In the genomic region with DNA sequence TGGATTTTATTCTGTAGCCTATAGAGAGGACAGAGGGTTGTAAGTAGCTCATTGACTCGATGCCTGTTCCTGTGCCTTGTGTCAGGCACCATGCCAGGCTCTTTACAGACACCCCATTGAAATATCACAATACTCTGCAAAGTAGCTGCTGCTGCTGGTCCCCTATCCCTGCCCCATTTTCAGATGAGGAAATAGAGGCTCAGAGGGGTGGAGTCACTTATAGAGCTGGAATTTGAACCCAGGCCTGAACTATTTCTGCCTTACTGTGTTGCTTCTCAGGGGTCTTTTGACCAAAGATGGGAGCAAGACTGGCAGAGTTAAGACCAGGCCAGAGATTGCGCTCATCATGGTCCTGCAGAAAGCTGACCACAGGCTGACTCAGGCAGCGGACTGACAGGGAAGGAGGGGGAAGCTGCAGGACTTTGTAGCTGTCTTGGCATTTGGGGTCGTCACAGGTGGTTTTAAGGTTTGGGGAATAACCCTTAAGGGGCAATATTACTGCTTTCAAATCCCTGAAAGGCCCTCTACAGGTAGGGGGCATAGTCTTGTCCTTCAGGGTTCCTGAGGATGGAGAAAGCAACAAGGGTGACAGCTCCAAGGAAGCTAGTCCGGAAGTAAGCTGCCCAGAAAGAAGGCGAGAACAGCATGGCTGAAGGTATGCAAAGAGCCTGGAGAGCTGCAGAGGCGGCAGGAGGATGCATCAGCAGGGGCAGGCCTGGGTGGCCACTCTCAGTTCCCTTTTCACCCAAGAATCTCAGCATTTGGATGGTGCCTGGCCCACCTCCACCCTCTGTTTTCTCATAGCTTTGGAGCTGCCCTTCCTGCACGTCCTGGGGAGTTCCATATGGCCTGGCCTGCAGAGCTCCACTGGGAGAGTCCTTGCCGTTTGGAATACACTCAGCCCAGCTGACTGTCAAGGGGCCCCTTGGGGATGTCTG, we compare ENCODE assay signal across 8 cellular contexts. TPM values are rescaled to one million over a fixed set of nuclear protein-coding genes. Genes with fewer than 3 reads are reported as not detected.
DNase-seq lines count a peak whose midpoint lies in the region; ATAC-seq and TF ChIP-seq lines count a peak whose summit lies in the region.

No MANE protein-coding gene starts in this region.

- no peak overlapping the region for H2AFZ ChIP-seq in neural progenitor cell (replicated peaks)

- H3K9ac ChIP-seq in BLaER1 treated with 17β-estradiol and CSF1 and Interleukin-3, amounts not matched to agents 10 nM and 100 nM = peak overlapping the region in 10 of 11 experiments; percentile 17 to 98 (median 71); a peak in 13 of 22 replicates
- no peak overlapping the region for H3K9ac ChIP-seq in neural progenitor cell

- peaks cover 58% of the 10 kb centered on the region for H3K4me1 Mint-ChIP-seq in neural progenitor cell

- H3F3A ChIP-seq in neural progenitor cell (ENCODE audit: low read depth) = peaks cover 39% of the 10 kb centered on the region

- peaks cover 46 to 76% (median 61%) of the 10 kb centered on the region in 11 experiments; a peak in 21 of 22 replicates for H4K20me1 ChIP-seq in BLaER1 treated with 17β-estradiol and CSF1 and Interleukin-3, amounts not matched to agents 10 nM and 100 nM
- H4K20me1 ChIP-seq in neural progenitor cell (ENCODE audit: low read depth) = peaks cover 48% of the 10 kb centered on the region

- H3K36me3 ChIP-seq in BLaER1 treated with 17β-estradiol and CSF1 and Interleukin-3, amounts not matched to agents 10 nM and 100 nM = peaks cover 0 to 32% (median 12%) of the 10 kb centered on the region in 11 experiments; a peak in 13 of 22 replicates
- H3K36me3 ChIP-seq in neural progenitor cell = no peaks in the 10 kb centered on the region

- peak overlapping the region; percentile 43 for H3K27ac Mint-ChIP-seq in neural progenitor cell

- H3K4me3 Mint-ChIP-seq in neural progenitor cell = no peak overlapping the region

- H3K4me3 ChIP-seq in BLaER1 treated with 17β-estradiol and CSF1 and Interleukin-3, amounts not matched to agents 10 nM and 100 nM = peak overlapping the region in 3 of 10 experiments; percentile 9 to 95 (median 89); a peak in 4 of 20 replicates
- H3K4me3 ChIP-seq in cardiac fibroblast (replicated peaks in 1 of 2; ENCODE audit: low read depth in 2 of 2, low read length in 2 of 2) (peak overlapping the region; percentile 3 to 97), neural progenitor cell (no peak overlapping the region)

- DNase-seq in cardiac fibroblast (ENCODE audit: low read depth in 2 of 2) (peak in 1 of 2 donors; percentile 59), neural progenitor cell (ENCODE audit: low spot score) (no peak), NCI-H2107 treated with DMSO at 0.1 percent for 48 hours (lab: John Stamatoyannopoulos, UW; ENCODE audit: unreplicated experiment) (no peak), SHP77 treated with DMSO at 0.1 percent for 48 hours (lab: John Stamatoyannopoulos, UW) (no peak), GM03348 (ENCODE audit: low spot score) (no peak)

- ATAC-seq in GM21367 (IDR thresholded peaks at IDR 0.05; ENCODE audit: unreplicated experiment) (peak; percentile 77), HG03521 (IDR thresholded peaks at IDR 0.05; ENCODE audit: unreplicated experiment) (peak; percentile 79)

- peak overlapping the region; percentile 82 to 96 (median 89) for H3K4me2 ChIP-seq in BLaER1 treated with 17β-estradiol and CSF1 and Interleukin-3, amounts not matched to agents 10 nM and 100 nM
- H3K4me2 ChIP-seq in neural progenitor cell = peak overlapping the region; percentile 14

- H3K27me3 ChIP-seq in BLaER1 treated with 17β-estradiol and CSF1 and Interleukin-3, amounts not matched to agents 10 nM and 100 nM = no peaks in the 10 kb centered on the region
- no peaks in the 10 kb centered on the region for H3K27me3 ChIP-seq in neural progenitor cell

- peaks cover 84% of the 10 kb centered on the region for H3K79me2 ChIP-seq in neural progenitor cell (ENCODE audit: low read depth)

- peaks cover 2% of the 10 kb centered on the region for H3K36me3 Mint-ChIP-seq in neural progenitor cell

- peaks cover 8% of the 10 kb centered on the region for H3K27me3 Mint-ChIP-seq in neural progenitor cell (ENCODE audit: insufficient read depth, low read depth)

- no peaks in the 10 kb centered on the region for H3K9me3 ChIP-seq in BLaER1 treated with 17β-estradiol and CSF1 and Interleukin-3, amounts not matched to agents 10 nM and 100 nM (replicated peaks in 1 of 11)
- no peaks in the 10 kb centered on the region for H3K9me3 ChIP-seq in neural progenitor cell (ENCODE audit: low read depth)

- H3K4me1 ChIP-seq in BLaER1 treated with 17β-estradiol and CSF1 and Interleukin-3, amounts not matched to agents 10 nM and 100 nM = peaks cover 53 to 69% (median 63%) of the 10 kb centered on the region in 10 experiments
- peaks cover 50% of the 10 kb centered on the region for H3K4me1 ChIP-seq in neural progenitor cell

- no peaks in the 10 kb centered on the region for H3K9me3 Mint-ChIP-seq in neural progenitor cell

- no peak for TF ChIP-seq CTCF in cardiac fibroblast (IDR thresholded peaks at IDR 0.05; ENCODE audit: low read depth, low read length)
- no peak for TF ChIP-seq CTCF in neural progenitor cell (IDR thresholded peaks at IDR 0.05)

- H3K27ac ChIP-seq in BLaER1 treated with 17β-estradiol and CSF1 and Interleukin-3, amounts not matched to agents 10 nM and 100 nM = peak overlapping the region in 10 of 11 experiments; percentile 6 to 95 (median 90); a peak in 16 of 22 replicates
- H3K27ac ChIP-seq in neural progenitor cell = no peak overlapping the region

RNA-seq across cellular contexts. Expression of a gene that starts 18.3 kb away (rescaled TPM):
- 22.9 and 45.6 TPM in 2 replicates for total RNA-seq in neural progenitor cell (ENCODE audit: low replicate concordance)

RNA-seq across cellular contexts. Expression of a gene that starts 40.1 kb away (rescaled TPM):
- total RNA-seq in neural progenitor cell (ENCODE audit: low replicate concordance) = 3,204 and 3,639 TPM in 2 replicates
